ENCODE assay signal across 12 cellular contexts in the genomic region with DNA sequence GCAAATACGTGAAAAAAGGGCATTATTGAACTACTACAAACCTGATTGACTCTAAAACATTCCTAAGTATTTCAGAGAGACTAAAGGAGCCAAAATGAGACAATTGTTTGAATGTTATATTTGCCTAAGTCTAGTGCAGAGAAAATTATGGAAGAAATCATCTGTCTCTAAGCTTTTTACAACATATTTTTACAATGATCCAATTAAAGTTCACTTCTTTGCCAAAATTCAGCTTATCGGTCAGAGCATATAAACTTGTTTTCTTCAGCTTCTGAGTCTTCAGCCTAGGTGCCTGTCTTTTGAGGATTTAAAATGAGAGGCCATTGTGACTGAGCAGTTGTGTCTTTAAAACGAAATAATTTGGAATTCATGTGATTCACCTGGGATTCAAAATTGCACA.
DNase-seq lines count a peak whose midpoint lies in the region; ATAC-seq and TF ChIP-seq lines count a peak whose summit lies in the region.
"Had no signal": no experiment of that assay in that cellular context is flagged by ENCODE, and none has a peak within 500 bp of the region (broad histone marks: within the 10 kb centered on the region; RNA-seq: fewer than 3 reads in every experiment).

No MANE protein-coding gene starts in this region.

- no peak for DNase-seq in CD8-positive, alpha-beta T cell
- no peak for DNase-seq in dorsolateral prefrontal cortex
- DNase-seq in neural crest cell (ENCODE audit: low read depth, low spot score), result no peak
- no peak for DNase-seq in Ammon's horn (ENCODE audit: low spot score)
- no peak for DNase-seq in SW480 (ENCODE audit: low spot score)
- DNase-seq: Caco-2, GOT3, NCI-H1930 had no signal

- CTCF ChIA-PET in CD8-positive, alpha-beta T cell (lab: Charles Lee), result interaction anchor here (0.9 to 1.8 kb wide), 5 partner anchors 9 to 93 kb away, joined by 3 to 6 read pairs (median 3); no protein-coding TSS in a partner anchor

- no peak for ATAC-seq in CD8-positive, alpha-beta T cell
- no peak for ATAC-seq in GM21786 (IDR thresholded peaks at IDR 0.05; ENCODE audit: unreplicated experiment)
- ATAC-seq: gastroesophageal sphincter had no signal

- no peaks in the 10 kb centered on the region for H3K27me3 ChIP-seq in CD8-positive, alpha-beta T cell (ENCODE audit: insufficient read depth, low read length)
- no peaks in the 10 kb centered on the region for H3K27me3 ChIP-seq in dorsolateral prefrontal cortex
- H3K27me3 ChIP-seq: gastroesophageal sphincter had no signal

- H3K4me3 Mint-ChIP-seq in CD8-positive, alpha-beta T cell, result no peak overlapping the region
- H3K4me3 Mint-ChIP-seq in IgD-negative memory B cell, result peak overlapping the region in 3 of 4 donors; percentile 6 to 59 (median 30)
- peak overlapping the region; percentile 91 for H3K4me3 Mint-ChIP-seq in neural crest cell

- no peaks in the 10 kb centered on the region for H3K36me3 ChIP-seq in CD8-positive, alpha-beta T cell (ENCODE audit: insufficient read depth, low read length)

- no peak overlapping the region for H3K27ac ChIP-seq in CD8-positive, alpha-beta T cell (ENCODE audit: low read depth, low read length)
- H3K27ac ChIP-seq in dorsolateral prefrontal cortex, result peak overlapping the region in 58 of 59 donors; percentile 43 to 91 (median 83)

- peaks cover 85% of the 10 kb centered on the region for H3K4me1 ChIP-seq in CD8-positive, alpha-beta T cell (ENCODE audit: insufficient read depth, low read length)
- H3K4me1 ChIP-seq: Caco-2 had no signal

- H3K27me3 Mint-ChIP-seq in CD8-positive, alpha-beta T cell (ENCODE audit: low read depth), result no peaks in the 10 kb centered on the region
- no peaks in the 10 kb centered on the region for H3K27me3 Mint-ChIP-seq in IgD-negative memory B cell
- no peaks in the 10 kb centered on the region for H3K27me3 Mint-ChIP-seq in neural crest cell (ENCODE audit: low read depth)

- POLR2A ChIA-PET in CD8-positive, alpha-beta T cell (lab: Charles Lee), result interaction anchor here (1.0 to 3.9 kb wide), 4 partner anchors 8 to 14 kb away, joined by 3 to 11 read pairs (median 4); no protein-coding TSS in a partner anchor

- peaks cover 94% of the 10 kb centered on the region for H3K4me1 Mint-ChIP-seq in CD8-positive, alpha-beta T cell (ENCODE audit: low read depth)
- H3K4me1 Mint-ChIP-seq in IgD-negative memory B cell, result peaks cover 64 to 83% (median 69%) of the 10 kb centered on the region in 3 donors
- peaks cover 91% of the 10 kb centered on the region for H3K4me1 Mint-ChIP-seq in neural crest cell

- peaks cover 43% of the 10 kb centered on the region for H3K36me3 Mint-ChIP-seq in CD8-positive, alpha-beta T cell
- H3K36me3 Mint-ChIP-seq in IgD-negative memory B cell, result peaks cover 24% of the 10 kb centered on the region
- no peaks in the 10 kb centered on the region for H3K36me3 Mint-ChIP-seq in neural crest cell (ENCODE audit: low read depth)

- no peak for TF ChIP-seq CTCF in CD8-positive, alpha-beta T cell (IDR thresholded peaks at IDR 0.05)
- TF ChIP-seq CTCF in dorsolateral prefrontal cortex (IDR thresholded peaks at IDR 0.05 in 54 of 56, conservative IDR thresholded peaks at IDR 0.05 in 2 of 56; ENCODE audit: low read depth in 1 of 56, partially characterized antibody in 56 of 56), result no peak
- no peak for TF ChIP-seq CTCF in neural crest cell (conservative IDR thresholded peaks at IDR 0.05)

- no peaks in the 10 kb centered on the region for H3K9me3 ChIP-seq in CD8-positive, alpha-beta T cell (ENCODE audit: low read length)
- H3K9me3 ChIP-seq: Caco-2, gastroesophageal sphincter had no signal

- H3K27ac Mint-ChIP-seq in CD8-positive, alpha-beta T cell, result peak overlapping the region; percentile 24
- H3K27ac Mint-ChIP-seq in IgD-negative memory B cell (peak overlapping the region in 2 of 3 donors; percentile 87 to 96), neural crest cell (ENCODE audit: unreplicated experiment) (peak overlapping the region; percentile 75)

- H3K9me3 Mint-ChIP-seq in CD8-positive, alpha-beta T cell, result no peaks in the 10 kb centered on the region
- H3K9me3 Mint-ChIP-seq in IgD-negative memory B cell (peaks cover 0 to 4% (median 2%) of the 10 kb centered on the region in 3 donors), neural crest cell (no peaks in the 10 kb centered on the region)
- H3K9me3 Mint-ChIP-seq: T-helper 2 cell treated with Interferon-gamma antibody and Interleukin-4, amounts not matched to agents 5 μg/mL and 100 μg/mL, for 36 hours had no signal

- intact Hi-C loops in CD8-positive, alpha-beta T cell (cut with DNase I, micrococcal nuclease), result loop anchor here in 1 of 2 experiments (5.0 kb wide), 1 partner anchor 70 kb away; no protein-coding TSS in a partner anchor
- intact Hi-C loops in dorsolateral prefrontal cortex (cut with DNase I), result loop anchor here (5.0 to 10.0 kb wide), 3 partner anchors 75 to 182 kb away; a partner anchor contains a TSS

- no peak overlapping the region for H3K4me3 ChIP-seq in CD8-positive, alpha-beta T cell (ENCODE audit: low read depth, low read length)
- peak overlapping the region in 42 of 59 donors; percentile 2 to 59 (median 40) for H3K4me3 ChIP-seq in dorsolateral prefrontal cortex
- H3K4me3 ChIP-seq: gastroesophageal sphincter had no signal

Comparison
In these comparisons a context has a peak if more than half of its experiments do, and no peak if none do; other contexts are left out.
1. H3K27ac Mint-ChIP-seq: peak in every context shown above with its lines; median percentile 92 in IgD-negative memory B cell; 75 in neural crest cell; 24 in CD8-positive, alpha-beta T cell.